ENCODE assay signal across 9 cellular contexts in the genomic region with DNA sequence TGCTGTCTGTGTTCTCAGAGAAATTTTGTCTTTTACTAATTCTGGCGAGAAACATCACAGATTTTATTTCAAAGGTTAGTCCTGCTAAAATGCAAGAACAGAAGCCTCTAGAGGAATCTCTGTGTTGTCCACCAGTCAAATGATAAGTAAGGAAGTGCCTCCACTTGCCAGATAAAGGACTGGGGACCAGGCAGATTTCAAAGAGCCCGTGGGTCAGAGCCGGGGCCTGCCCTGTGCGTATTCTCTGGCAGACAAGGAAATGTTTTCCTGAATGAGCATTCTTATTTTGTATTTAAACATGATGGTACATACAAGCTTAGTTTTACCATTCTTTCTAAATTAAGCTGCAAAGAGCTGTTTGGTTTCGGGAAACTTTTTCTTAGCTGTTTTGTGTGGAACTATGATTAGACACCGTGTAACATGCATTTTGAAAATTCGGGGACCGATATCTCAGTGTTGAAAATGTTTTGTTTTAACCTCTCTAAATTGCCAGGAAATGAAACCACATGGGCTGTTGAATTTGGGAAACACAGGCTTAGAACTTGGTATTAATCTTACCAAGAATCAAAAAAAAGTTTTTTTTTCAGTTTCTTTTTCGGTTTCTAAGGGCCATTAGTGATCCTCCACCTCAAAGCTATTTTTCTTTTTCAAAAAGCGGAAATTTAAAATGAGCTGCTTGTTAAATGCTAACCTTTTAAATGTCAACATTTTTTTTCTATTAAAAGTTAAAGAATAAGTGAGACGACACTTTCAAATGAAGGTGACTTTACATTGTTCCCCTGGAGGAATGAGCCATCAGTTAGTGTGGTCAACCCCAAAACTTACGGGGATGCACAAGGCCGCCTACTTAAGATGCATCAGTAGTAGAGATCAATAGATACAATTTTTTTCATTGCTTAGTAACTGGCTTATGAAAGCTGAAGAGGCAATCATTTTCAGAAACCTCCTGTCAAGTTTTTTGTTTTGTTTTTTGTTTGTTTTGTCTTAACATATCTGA.
DNase-seq lines count a peak whose midpoint lies in the region; ATAC-seq, FAIRE-seq and TF ChIP-seq lines count a peak whose summit lies in the region.
"Had no signal": no experiment of that assay in that cellular context is flagged by ENCODE, and none has a peak within 500 bp of the region (broad histone marks: within the 10 kb centered on the region; RNA-seq: fewer than 3 reads in every experiment).

No MANE protein-coding gene starts in this region.

- no peak overlapping the region for H3K4me2 ChIP-seq in GM23338

- intact Hi-C loops in kidney (cut with DNase I): no loop called here

- no peaks in the 10 kb centered on the region for H3K79me2 ChIP-seq in GM23338 (replicated peaks; ENCODE audit: insufficient read depth)

- H3K27me3 ChIP-seq in Peyer's patch (no peaks in the 10 kb centered on the region), GM23338 (ENCODE audit: insufficient read depth) (no peaks in the 10 kb centered on the region)

- H3K27ac ChIP-seq in Peyer's patch (peak overlapping the region in 3 of 4 donors; percentile 14 to 40 (median 26)), kidney (ENCODE audit: low read depth in 2 of 2, low read length in 2 of 2) (no peak overlapping the region), GM23338 (ENCODE audit: low read depth) (no peak overlapping the region)

- H3K9me3 Mint-ChIP-seq in GM23338: no peaks in the 10 kb centered on the region

- H3K4me1 ChIP-seq in Peyer's patch (no peaks in the 10 kb centered on the region), kidney (ENCODE audit: control insufficient read depth in 1 of 2, insufficient read depth in 1 of 2, low read depth in 1 of 2, low read length in 2 of 2) (no peaks in the 10 kb centered on the region), GM23338 (ENCODE audit: insufficient read depth) (no peaks in the 10 kb centered on the region)

- no peaks in the 10 kb centered on the region for H3K9me3 ChIP-seq in Peyer's patch
- H3K9me3 ChIP-seq in kidney (ENCODE audit: control insufficient read depth in 1 of 2, low read length in 2 of 2): no peaks in the 10 kb centered on the region

- no peaks in the 10 kb centered on the region for H3K36me3 ChIP-seq in Peyer's patch
- no peaks in the 10 kb centered on the region for H3K36me3 ChIP-seq in kidney (ENCODE audit: control insufficient read depth in 1 of 2, insufficient read depth in 2 of 2, low read length in 2 of 2)
- H3K36me3 ChIP-seq in GM23338 (ENCODE audit: insufficient read depth): no peaks in the 10 kb centered on the region

- no peak overlapping the region for H3K4me3 ChIP-seq in Peyer's patch
- H3K4me3 ChIP-seq in kidney (ENCODE audit: low read length in 2 of 2): no peak overlapping the region
- no peak overlapping the region for H3K4me3 ChIP-seq in GM23338

- H3K27ac Mint-ChIP-seq in GM23338: no peak overlapping the region

- no peaks in the 10 kb centered on the region for H3K9me2 ChIP-seq in GM23338 (ENCODE audit: insufficient read depth)

- peaks cover 4% of the 10 kb centered on the region for H3K27me3 Mint-ChIP-seq in GM23338 (ENCODE audit: insufficient read depth, low read depth, poor library complexity)

- no peaks in the 10 kb centered on the region for H3K36me3 Mint-ChIP-seq in GM23338 (ENCODE audit: low read depth)

- DNase-seq in Peyer's patch: no peak
- DNase-seq in kidney: no peak
- no peak for DNase-seq in COLO668 (lab: John Stamatoyannopoulos, UW; ENCODE audit: unreplicated experiment)
- DNase-seq in urothelium cell line (ENCODE audit: low spot score): no peak
- no peak for DNase-seq in NCI-H2227 treated with DMSO at 0.1 percent for 48 hours (lab: John Stamatoyannopoulos, UW)
- no peak for DNase-seq in GM23338 (ENCODE audit: low spot score)
- DNase-seq: KG1 had no signal

- ATAC-seq in GM18511 (IDR thresholded peaks at IDR 0.05; ENCODE audit: unreplicated experiment) (peak; percentile 58), HG02588 (IDR thresholded peaks at IDR 0.05; ENCODE audit: unreplicated experiment) (peak; percentile 48), GM23338 (no peak)

- H3K4me1 Mint-ChIP-seq in GM23338: peaks cover 3% of the 10 kb centered on the region; the same call in 1 of the 3 replicates

- no peak overlapping the region for H3K9ac ChIP-seq in kidney (ENCODE audit: low read length in 2 of 2)

- H4K20me1 ChIP-seq in GM23338 (replicated peaks; ENCODE audit: insufficient read depth): no peaks in the 10 kb centered on the region

- no peak overlapping the region for H3K4me3 Mint-ChIP-seq in GM23338

- no peak for TF ChIP-seq CTCF in Peyer's patch (IDR thresholded peaks at IDR 0.05)
- TF ChIP-seq CTCF in kidney (IDR thresholded peaks at IDR 0.05; ENCODE audit: borderline replicate concordance, extremely low read depth, insufficient read depth): no peak
- no peak for TF ChIP-seq CTCF in GM23338 (conservative IDR thresholded peaks at IDR 0.05; ENCODE audit: low read depth in 2 of 2)

- H2AFZ ChIP-seq in GM23338: no peak overlapping the region

- TF ChIP-seq POLR2A in Peyer's patch (IDR thresholded peaks at IDR 0.05): no peak

- no peaks in the 10 kb centered on the region for H3F3A ChIP-seq in GM23338 (replicated peaks; ENCODE audit: low read depth)

- FAIRE-seq in kidney (lab: Jason Lieb, UNC) (peak; percentile 64), urothelium cell line (lab: Jason Lieb, UNC) (no peak)

TF ChIP-seq in GM23338, 12 proteins besides CTCF, POLR2A, EP300 and RAD21 (continues in another document):
- TF ChIP-seq JUNB (IDR thresholded peaks at IDR 0.05; ENCODE audit: unreplicated experiment) (no peak), CREB1 (CRISPR knock-in tag; IDR thresholded peaks at IDR 0.05; ENCODE audit: low read depth) (no peak), NANOG (IDR thresholded peaks at IDR 0.05; ENCODE audit: borderline replicate concordance) (no peak), ZNF114 (CRISPR knock-in tag; IDR thresholded peaks at IDR 0.05) (no peak), EZH2 (IDR thresholded peaks at IDR 0.05; ENCODE audit: low read depth, unreplicated experiment) (no peak)
- TF ChIP-seq, protein P1, sequence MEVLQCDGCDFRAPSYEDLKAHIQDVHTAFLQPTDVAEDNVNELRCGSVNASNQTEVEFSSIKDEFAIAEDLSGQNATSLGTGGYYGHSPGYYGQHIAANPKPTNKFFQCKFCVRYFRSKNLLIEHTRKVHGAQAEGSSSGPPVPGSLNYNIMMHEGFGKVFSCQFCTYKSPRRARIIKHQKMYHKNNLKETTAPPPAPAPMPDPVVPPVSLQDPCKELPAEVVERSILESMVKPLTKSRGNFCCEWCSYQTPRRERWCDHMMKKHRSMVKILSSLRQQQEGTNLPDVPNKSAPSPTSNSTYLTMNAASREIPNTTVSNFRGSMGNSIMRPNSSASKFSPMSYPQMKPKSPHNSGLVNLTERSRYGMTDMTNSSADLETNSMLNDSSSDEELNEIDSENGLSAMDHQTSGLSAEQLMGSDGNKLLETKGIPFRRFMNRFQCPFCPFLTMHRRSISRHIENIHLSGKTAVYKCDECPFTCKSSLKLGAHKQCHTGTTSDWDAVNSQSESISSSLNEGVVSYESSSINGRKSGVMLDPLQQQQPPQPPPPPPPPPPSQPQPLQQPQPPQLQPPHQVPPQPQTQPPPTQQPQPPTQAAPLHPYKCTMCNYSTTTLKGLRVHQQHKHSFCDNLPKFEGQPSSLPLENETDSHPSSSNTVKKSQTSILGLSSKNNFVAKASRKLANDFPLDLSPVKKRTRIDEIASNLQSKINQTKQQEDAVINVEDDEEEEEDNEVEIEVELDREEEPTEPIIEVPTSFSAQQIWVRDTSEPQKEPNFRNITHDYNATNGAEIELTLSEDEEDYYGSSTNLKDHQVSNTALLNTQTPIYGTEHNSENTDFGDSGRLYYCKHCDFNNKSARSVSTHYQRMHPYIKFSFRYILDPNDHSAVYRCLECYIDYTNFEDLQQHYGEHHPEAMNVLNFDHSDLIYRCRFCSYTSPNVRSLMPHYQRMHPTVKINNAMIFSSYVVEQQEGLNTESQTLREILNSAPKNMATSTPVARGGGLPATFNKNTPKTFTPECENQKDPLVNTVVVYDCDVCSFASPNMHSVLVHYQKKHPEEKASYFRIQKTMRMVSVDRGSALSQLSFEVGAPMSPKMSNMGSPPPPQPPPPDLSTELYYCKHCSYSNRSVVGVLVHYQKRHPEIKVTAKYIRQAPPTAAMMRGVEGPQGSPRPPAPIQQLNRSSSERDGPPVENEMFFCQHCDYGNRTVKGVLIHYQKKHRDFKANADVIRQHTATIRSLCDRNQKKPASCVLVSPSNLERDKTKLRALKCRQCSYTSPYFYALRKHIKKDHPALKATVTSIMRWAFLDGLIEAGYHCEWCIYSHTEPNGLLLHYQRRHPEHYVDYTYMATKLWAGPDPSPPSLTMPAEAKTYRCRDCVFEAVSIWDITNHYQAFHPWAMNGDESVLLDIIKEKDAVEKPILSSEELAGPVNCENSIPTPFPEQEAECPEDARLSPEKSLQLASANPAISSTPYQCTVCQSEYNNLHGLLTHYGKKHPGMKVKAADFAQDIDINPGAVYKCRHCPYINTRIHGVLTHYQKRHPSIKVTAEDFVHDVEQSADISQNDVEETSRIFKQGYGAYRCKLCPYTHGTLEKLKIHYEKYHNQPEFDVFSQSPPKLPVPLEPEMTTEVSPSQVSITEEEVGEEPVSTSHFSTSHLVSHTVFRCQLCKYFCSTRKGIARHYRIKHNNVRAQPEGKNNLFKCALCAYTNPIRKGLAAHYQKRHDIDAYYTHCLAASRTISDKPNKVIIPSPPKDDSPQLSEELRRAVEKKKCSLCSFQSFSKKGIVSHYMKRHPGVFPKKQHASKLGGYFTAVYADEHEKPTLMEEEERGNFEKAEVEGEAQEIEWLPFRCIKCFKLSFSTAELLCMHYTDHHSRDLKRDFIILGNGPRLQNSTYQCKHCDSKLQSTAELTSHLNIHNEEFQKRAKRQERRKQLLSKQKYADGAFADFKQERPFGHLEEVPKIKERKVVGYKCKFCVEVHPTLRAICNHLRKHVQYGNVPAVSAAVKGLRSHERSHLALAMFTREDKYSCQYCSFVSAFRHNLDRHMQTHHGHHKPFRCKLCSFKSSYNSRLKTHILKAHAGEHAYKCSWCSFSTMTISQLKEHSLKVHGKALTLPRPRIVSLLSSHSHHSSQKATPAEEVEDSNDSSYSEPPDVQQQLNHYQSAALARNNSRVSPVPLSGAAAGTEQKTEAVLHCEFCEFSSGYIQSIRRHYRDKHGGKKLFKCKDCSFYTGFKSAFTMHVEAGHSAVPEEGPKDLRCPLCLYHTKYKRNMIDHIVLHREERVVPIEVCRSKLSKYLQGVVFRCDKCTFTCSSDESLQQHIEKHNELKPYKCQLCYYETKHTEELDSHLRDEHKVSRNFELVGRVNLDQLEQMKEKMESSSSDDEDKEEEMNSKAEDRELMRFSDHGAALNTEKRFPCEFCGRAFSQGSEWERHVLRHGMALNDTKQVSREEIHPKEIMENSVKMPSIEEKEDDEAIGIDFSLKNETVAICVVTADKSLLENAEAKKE (CRISPR knock-in tag; IDR thresholded peaks at IDR 0.05): no peak

Comparison
In these comparisons a context has a peak if more than half of its experiments do, and no peak if none do; other contexts are left out.
1. H3K27ac ChIP-seq: peak in Peyer's patch (3 of 4); none in kidney (0 of 2) and GM23338 (single experiment).